ENCODE assay signal across 16 cellular contexts in genomic region chr19:10339977-10340376, GRCh38. TPM values are rescaled to one million over a fixed set of nuclear protein-coding genes. Genes with fewer than 3 reads are reported as not detected.
DNase-seq lines count a peak whose midpoint lies in the region; ATAC-seq and TF ChIP-seq lines count a peak whose summit lies in the region.
"Had no signal": no experiment of that assay in that cellular context is flagged by ENCODE, and none has a peak within 500 bp of the region (broad histone marks: within the 10 kb centered on the region; RNA-seq: fewer than 3 reads in every experiment).

No MANE protein-coding gene starts in this region.

- H3K4me1 Mint-ChIP-seq in activated CD4-positive, alpha-beta T cell treated with anti-CD3 and anti-CD28 coated beads, Interleukin-2, amount 10 ng/mL, durations not matched to agents 7 days and 5 days = peaks cover 33% of the 10 kb centered on the region
- H3K4me1 Mint-ChIP-seq in activated naive CD8-positive, alpha-beta T cell (ENCODE audit: low read depth) = peaks cover 27% of the 10 kb centered on the region

- H3K4me1 ChIP-seq in Karpas-422 (ENCODE audit: low read length) (peaks cover 28% of the 10 kb centered on the region), spleen (peaks cover 7 to 60% (median 33%) of the 10 kb centered on the region in 6 donors), foreskin keratinocyte (no peaks in the 10 kb centered on the region)

- no peaks in the 10 kb centered on the region for H3K9me2 ChIP-seq in Karpas-422 (replicated peaks; ENCODE audit: insufficient read depth, low read length)

- POLR2A ChIA-PET in activated CD4-positive, alpha-beta T cell treated with anti-CD3 and anti-CD28 coated beads, Interleukin-2, amount 10 ng/mL, durations not matched to agents 7 days and 5 days (lab: Charles Lee) = no interaction called here

- H4K20me1 ChIP-seq in Karpas-422 (ENCODE audit: insufficient read depth, low read depth, low read length) = no peaks in the 10 kb centered on the region

- H3K27ac ChIP-seq in Karpas-422 (ENCODE audit: low read length) (peak overlapping the region; percentile 57), spleen (peak overlapping the region in 7 of 8 donors; percentile 80 to 94 (median 87)), foreskin keratinocyte (no peak overlapping the region)
- H3K27ac ChIP-seq: A549, gastroesophageal sphincter, SJSA1, WERI-Rb-1 had no signal

- H3K9ac ChIP-seq in Karpas-422 (ENCODE audit: low read length) = peak overlapping the region; percentile 86

- CTCF ChIA-PET in activated CD4-positive, alpha-beta T cell treated with anti-CD3 and anti-CD28 coated beads, Interleukin-2, amount 10 ng/mL, durations not matched to agents 7 days and 5 days (lab: Charles Lee) = interaction anchor here (1.1 to 1.2 kb wide), 2 partner anchors 33 to 49 kb away, joined by 3 read pairs; no protein-coding TSS in a partner anchor

- no peaks in the 10 kb centered on the region for H3K9me3 Mint-ChIP-seq in activated CD4-positive, alpha-beta T cell treated with anti-CD3 and anti-CD28 coated beads, Interleukin-2, amount 10 ng/mL, durations not matched to agents 7 days and 5 days
- H3K9me3 Mint-ChIP-seq in activated naive CD8-positive, alpha-beta T cell (ENCODE audit: low read depth) = no peaks in the 10 kb centered on the region

- peak overlapping the region; percentile 95 for H3K4me3 Mint-ChIP-seq in activated CD4-positive, alpha-beta T cell treated with anti-CD3 and anti-CD28 coated beads, Interleukin-2, amount 10 ng/mL, durations not matched to agents 7 days and 5 days
- H3K4me3 Mint-ChIP-seq in activated naive CD8-positive, alpha-beta T cell = peak overlapping the region; percentile 91

- DNase-seq in activated CD4-positive, alpha-beta T cell treated with anti-CD3 and anti-CD28 coated beads, Interleukin-2, amount 10 ng/mL, durations not matched to agents 7 days and 5 days = no peak
- no peak for DNase-seq in activated CD4-positive, alpha-beta T cell treated with anti-CD3 and anti-CD28 coated beads, Interleukin-2, amount 50 U/mL, for 1 hour
- DNase-seq in Karpas-422 (no peak), spleen (no peak), SW480 (ENCODE audit: low spot score) (no peak), foreskin keratinocyte (no peak), HK-2 (ENCODE audit: unreplicated experiment) (no peak)
- DNase-seq: Calu3, mesenchymal stem cell, occipital lobe, substantia nigra, WERI-Rb-1 had no signal

- peak overlapping the region; percentile 95 for H2AFZ ChIP-seq in Karpas-422 (ENCODE audit: low read length)

- intact Hi-C loops in spleen (cut with DNase I; ENCODE audit: low total_unique reads) = loop anchor here (10.0 kb wide), 1 partner anchor 65 kb away; the partner anchor contains the start of gene ICAM1

- H3K4me2 ChIP-seq in Karpas-422 (ENCODE audit: low read depth, low read length, poor library complexity, severe bottlenecking) = peak overlapping the region; percentile 91
- H3K4me2 ChIP-seq: A549 had no signal

- peak overlapping the region; percentile 89 for H3K4me3 ChIP-seq in Karpas-422 (ENCODE audit: low read length)
- peak overlapping the region in 3 of 8 donors; percentile 48 to 75 (median 68) for H3K4me3 ChIP-seq in spleen
- H3K4me3 ChIP-seq: A549, gastroesophageal sphincter, SJSA1 had no signal

- H3K36me3 ChIP-seq in Karpas-422 (ENCODE audit: insufficient read depth, low read length) (no peaks in the 10 kb centered on the region), spleen (peaks cover 0 to 18% (median 8%) of the 10 kb centered on the region in 6 donors)
- H3K36me3 ChIP-seq: gastroesophageal sphincter, SJSA1 had no signal

- no peaks in the 10 kb centered on the region for H3K9me3 ChIP-seq in Karpas-422 (ENCODE audit: low read length)
- no peaks in the 10 kb centered on the region for H3K9me3 ChIP-seq in spleen
- H3K9me3 ChIP-seq: A549, gastroesophageal sphincter, SJSA1 had no signal

- H3K27me3 ChIP-seq in Karpas-422 (ENCODE audit: low read length) (no peaks in the 10 kb centered on the region), spleen (replicated peaks in 1 of 7) (no peaks in the 10 kb centered on the region), foreskin keratinocyte (no peaks in the 10 kb centered on the region)
- H3K27me3 ChIP-seq: gastroesophageal sphincter, SJSA1 had no signal

- H3K36me3 Mint-ChIP-seq in activated CD4-positive, alpha-beta T cell treated with anti-CD3 and anti-CD28 coated beads, Interleukin-2, amount 10 ng/mL, durations not matched to agents 7 days and 5 days (ENCODE audit: low read depth) = peaks cover 15% of the 10 kb centered on the region
- no peaks in the 10 kb centered on the region for H3K36me3 Mint-ChIP-seq in activated naive CD8-positive, alpha-beta T cell

- H3K27me3 Mint-ChIP-seq in activated CD4-positive, alpha-beta T cell treated with anti-CD3 and anti-CD28 coated beads, Interleukin-2, amount 10 ng/mL, durations not matched to agents 7 days and 5 days = no peaks in the 10 kb centered on the region
- H3K27me3 Mint-ChIP-seq in activated naive CD8-positive, alpha-beta T cell = no peaks in the 10 kb centered on the region

- no peak for ATAC-seq in foreskin keratinocyte
- ATAC-seq: A549, gastroesophageal sphincter had no signal

- peak overlapping the region; percentile 94 for H3K27ac Mint-ChIP-seq in activated CD4-positive, alpha-beta T cell treated with anti-CD3 and anti-CD28 coated beads, Interleukin-2, amount 10 ng/mL, durations not matched to agents 7 days and 5 days
- peak overlapping the region; percentile 92 for H3K27ac Mint-ChIP-seq in activated naive CD8-positive, alpha-beta T cell

- peaks cover 11% of the 10 kb centered on the region for H3K79me2 ChIP-seq in Karpas-422 (ENCODE audit: low read length)

- no peak for TF ChIP-seq CTCF in spleen (IDR thresholded peaks at IDR 0.05 in 8 of 11, conservative IDR thresholded peaks at IDR 0.05 in 3 of 11)
- TF ChIP-seq CTCF in foreskin keratinocyte (conservative IDR thresholded peaks at IDR 0.05) = no peak

- TF ChIP-seq POLR2A in spleen (IDR thresholded peaks at IDR 0.05) = no peak

- 68 to 83% (median 82%) methylated on average over 5 of the region's 5 CpGs for WGBS in spleen, 5 donors

RNA-seq across cellular contexts. Expression of gene ICAM3, which starts 0.6 kb away (rescaled TPM):
- total RNA-seq in activated CD4-positive, alpha-beta T cell treated with anti-CD3 and anti-CD28 coated beads, Interleukin-2, amount 10 ng/mL, durations not matched to agents 7 days and 5 days = 100 to 1,000 TPM; 230 to 233 TPM
- 92.1 and 206 TPM in 2 replicates for total RNA-seq in Karpas-422 (2014; rRNA removed; shearing (Covaris generic); ENCODE audit: low replicate concordance)
- 100 to 1,000 TPM in 5 of 7 donors, 10 to 100 TPM in 2; 69.3 to 180 (median 107) TPM for total RNA-seq in spleen
- 100 to 1,000 TPM; 111 to 119 (median 112) TPM for polyA plus RNA-seq in spleen
- total RNA-seq in foreskin keratinocyte = 4.4 and 6.0 TPM in 2 replicates
- polyA plus RNA-seq in foreskin keratinocyte = 5.3 and 6.0 TPM in 2 replicates

RNA-seq across cellular contexts. Expression of gene RAVER1, which starts 6.6 kb away (rescaled TPM):
- total RNA-seq in activated CD4-positive, alpha-beta T cell treated with anti-CD3 and anti-CD28 coated beads, Interleukin-2, amount 10 ng/mL, durations not matched to agents 7 days and 5 days = 10 to 100 TPM; 69.3 to 75.6 TPM
- 13.2 and 19.6 TPM in 2 replicates for total RNA-seq in Karpas-422 (2014; rRNA removed; shearing (Covaris generic); ENCODE audit: low replicate concordance)
- total RNA-seq in spleen (10 to 100 TPM; 33.1 to 45.1 (median 40.3) TPM), foreskin keratinocyte (22.0 and 23.0 TPM in 2 replicates)
- polyA plus RNA-seq in spleen (10 to 100 TPM in 1 of 3 donors, 1 to 10 TPM in 2; 4.8 to 18.8 (median 5.8) TPM), foreskin keratinocyte (15.9 and 17.6 TPM in 2 replicates)

RNA-seq across cellular contexts. Expression of gene FDX2, which starts 24.2 kb away (rescaled TPM):
- 1 to 10 TPM; 5.5 to 9.0 TPM for total RNA-seq in activated CD4-positive, alpha-beta T cell treated with anti-CD3 and anti-CD28 coated beads, Interleukin-2, amount 10 ng/mL, durations not matched to agents 7 days and 5 days
- total RNA-seq in Karpas-422 (2014; rRNA removed; shearing (Covaris generic); ENCODE audit: low replicate concordance) = 11.9 and 23.2 TPM in 2 replicates
- total RNA-seq in spleen (10 to 100 TPM in 6 of 7 donors, 1 to 10 TPM in 1; 9.1 to 28.1 (median 11.2) TPM), foreskin keratinocyte (30.9 and 33.2 TPM in 2 replicates)
- polyA plus RNA-seq in spleen (10 to 100 TPM; 16.1 to 27.9 (median 19.8) TPM), foreskin keratinocyte (58.1 and 63.7 TPM in 2 replicates)

RNA-seq across cellular contexts. Expression of gene ZGLP1, which starts 30.4 kb away (rescaled TPM):
- 1 to 10 TPM; 1.6 to 3.4 TPM for total RNA-seq in activated CD4-positive, alpha-beta T cell treated with anti-CD3 and anti-CD28 coated beads, Interleukin-2, amount 10 ng/mL, durations not matched to agents 7 days and 5 days
- total RNA-seq in Karpas-422 (2014; rRNA removed; shearing (Covaris generic); ENCODE audit: low replicate concordance) = 5.3 and 7.1 TPM in 2 replicates
- 1 to 10 TPM; 2.7 to 7.0 (median 3.2) TPM for total RNA-seq in spleen
- 10 to 100 TPM; 11.6 to 24.1 (median 19.7) TPM for polyA plus RNA-seq in spleen
- 1.6 and 2.6 TPM in 2 replicates for total RNA-seq in foreskin keratinocyte
- polyA plus RNA-seq in foreskin keratinocyte = 3.4 and 3.6 TPM in 2 replicates

RNA-seq across cellular contexts. Expression of gene TYK2, which starts 40.4 kb away (rescaled TPM):
- total RNA-seq in activated CD4-positive, alpha-beta T cell treated with anti-CD3 and anti-CD28 coated beads, Interleukin-2, amount 10 ng/mL, durations not matched to agents 7 days and 5 days = 100 to 1,000 TPM; 251 to 263 TPM
- 108 and 158 TPM in 2 replicates for total RNA-seq in Karpas-422 (2014; rRNA removed; shearing (Covaris generic); ENCODE audit: low replicate concordance)
- total RNA-seq in spleen (100 to 1,000 TPM; 208 to 299 (median 246) TPM), foreskin keratinocyte (94.7 and 97.5 TPM in 2 replicates)
- polyA plus RNA-seq in spleen (100 to 1,000 TPM; 159 to 422 (median 257) TPM), foreskin keratinocyte (97.5 and 102 TPM in 2 replicates)
